ENCODE assay signal across 13 cellular contexts in the genomic region with DNA sequence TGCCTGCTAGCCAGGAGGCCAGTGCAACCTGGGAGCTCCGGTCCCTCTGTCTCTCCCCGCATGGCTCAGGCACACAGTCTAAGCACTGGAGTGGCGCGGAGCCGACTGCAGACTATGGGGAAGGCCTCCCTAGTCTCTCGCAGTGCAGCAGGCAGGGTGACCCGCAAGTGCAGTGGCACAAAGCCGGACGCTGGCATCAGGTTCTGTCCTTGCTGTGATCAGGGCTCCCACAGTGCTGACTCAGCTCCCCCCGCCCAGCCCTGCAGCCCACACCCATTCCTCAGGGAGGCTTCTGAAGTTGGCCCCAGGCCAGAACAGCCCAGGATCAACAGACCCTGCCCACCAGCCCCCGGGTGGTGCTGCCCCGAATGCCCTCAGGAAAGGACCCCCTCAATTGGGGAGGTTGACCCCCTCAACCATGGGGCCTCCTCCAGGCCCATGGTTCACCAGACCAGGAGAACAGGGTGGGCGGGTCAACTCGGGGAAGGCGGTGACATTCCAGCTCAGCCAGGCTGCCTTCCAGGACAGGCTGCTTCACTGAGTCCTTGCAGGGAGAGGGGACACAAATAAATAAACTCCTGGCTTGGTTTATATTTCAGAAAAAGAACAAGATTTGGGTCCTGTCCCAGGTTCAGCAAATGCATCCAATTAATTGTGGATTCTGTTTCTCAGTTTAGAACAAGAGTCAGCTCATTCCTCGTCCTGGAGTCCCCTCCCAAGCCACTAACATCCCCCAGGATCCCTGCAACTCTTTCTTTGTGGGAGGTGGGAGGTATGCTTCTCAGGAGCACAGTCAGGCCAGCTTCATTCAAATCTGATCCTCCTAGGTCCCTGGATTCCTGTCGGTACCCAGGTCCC. TPM values are rescaled to one million over a fixed set of nuclear protein-coding genes. Genes with fewer than 3 reads are reported as not detected.
DNase-seq lines count a peak whose midpoint lies in the region; ATAC-seq and FAIRE-seq lines count a peak whose summit lies in the region.
"Had no signal": no experiment of that assay in that cellular context is flagged by ENCODE, and none has a peak within 500 bp of the region (broad histone marks: within the 10 kb centered on the region; RNA-seq: fewer than 3 reads in every experiment).

No MANE protein-coding gene starts in this region.

- DNase-seq in NCI-H82 (lab: John Stamatoyannopoulos, UW) (peak; percentile 14), NCI-H82 treated with DMSO at 0.1 percent for 48 hours (lab: John Stamatoyannopoulos, UW; ENCODE audit: unreplicated experiment) (no peak), midbrain (lab: John Stamatoyannopoulos, UW) (peak; percentile 60), urothelium cell line (ENCODE audit: low spot score) (peak; percentile 81), activated T-cell treated with anti-CD3 and anti-CD28 coated beads for 4 hours (no peak)
- no peak for DNase-seq in activated T-cell treated with anti-CD3 and anti-CD28 coated beads, Interleukin-2, amount 50 U/mL, for 4 hours
- DNase-seq: activated effector memory CD4-positive, alpha-beta T cell treated with Interleukin-2 at 50 U/mL for 16 hours; NCI-H1092; stimulated activated CD4-positive, alpha-beta T cell treated with anti-CD3 and anti-CD28 coated beads, Interleukin-1b, Interleukin-23, amount 100 ng/mL, for 48 hours; T-helper 1 cell had no signal

- H3K36me3 Mint-ChIP-seq in activated T-cell treated with anti-CD3 and anti-CD28 coated beads, Interleukin-2, amount 50 U/mL, for 4 hours (ENCODE audit: insufficient read depth), result no peaks in the 10 kb centered on the region

- peak overlapping the region; percentile 21 to 44 for H3K27ac ChIP-seq in esophagus (ENCODE audit: low read depth in 2 of 2, low read length in 1 of 2)

- ATAC-seq in activated T-cell treated with anti-CD3 and anti-CD28 coated beads, Interleukin-2, amount 50 U/mL, for 4 hours, result no peak
- no peak for ATAC-seq in GM18520 (IDR thresholded peaks at IDR 0.05; ENCODE audit: unreplicated experiment)

- H3K4me3 ChIP-seq in esophagus (ENCODE audit: low read depth in 1 of 2, low read length in 2 of 2), result no peak overlapping the region

- H3K9me3 ChIP-seq in esophagus (ENCODE audit: control insufficient read depth in 2 of 2, insufficient read depth in 1 of 2, low read depth in 1 of 2, low read length in 1 of 2), result no peaks in the 10 kb centered on the region

- FAIRE-seq in urothelium cell line (lab: Jason Lieb, UNC), result peak; percentile 27
- FAIRE-seq: A204.1 had no signal

- no peaks in the 10 kb centered on the region for H3K4me1 Mint-ChIP-seq in activated T-cell treated with anti-CD3 and anti-CD28 coated beads, Interleukin-2, amount 50 U/mL, for 4 hours (ENCODE audit: low read depth)

- WGBS in esophagus, 2 donors, result 46 to 56% methylated on average over 17 of the region's 17 CpGs

- H3K9me3 Mint-ChIP-seq in activated T-cell treated with anti-CD3 and anti-CD28 coated beads, Interleukin-2, amount 50 U/mL, for 4 hours, result no peaks in the 10 kb centered on the region

- peaks cover 7% of the 10 kb centered on the region in 2 donors for H3K4me1 ChIP-seq in esophagus (ENCODE audit: control insufficient read depth in 2 of 2, insufficient read depth in 2 of 2, low read length in 1 of 2)

- H3K4me3 Mint-ChIP-seq in activated T-cell treated with anti-CD3 and anti-CD28 coated beads, Interleukin-2, amount 50 U/mL, for 4 hours, result no peak overlapping the region

- H3K27me3 ChIP-seq in esophagus (ENCODE audit: control insufficient read depth in 1 of 2, insufficient read depth in 2 of 2, low read length in 2 of 2), result no peaks in the 10 kb centered on the region

- H3K27me3 Mint-ChIP-seq in activated T-cell treated with anti-CD3 and anti-CD28 coated beads, Interleukin-2, amount 50 U/mL, for 4 hours (ENCODE audit: low read depth), result no peaks in the 10 kb centered on the region

- H3K36me3 ChIP-seq in esophagus (ENCODE audit: control insufficient read depth in 2 of 2, insufficient read depth in 2 of 2, low read length in 1 of 2), result no peaks in the 10 kb centered on the region

RNA-seq across cellular contexts. Expression of a gene that starts 12.2 kb away (rescaled TPM):
- 1 to 10 TPM; 4.6 to 7.9 TPM for polyA plus RNA-seq in esophagus
- 10 to 100 TPM; 30.3 to 34.6 (median 32.7) TPM for total RNA-seq in activated T-cell treated with anti-CD3 and anti-CD28 coated beads, Interleukin-2, amount 50 U/mL, for 4 hours

Comparison
In these comparisons a context has a peak if more than half of its experiments do, and no peak if none do; other contexts are left out.
1. DNase-seq: peak in NCI-H82 (single experiment), midbrain (single experiment) and urothelium cell line (single experiment); none in NCI-H82 treated with DMSO at 0.1 percent for 48 hours (single experiment), activated T-cell treated with anti-CD3 and anti-CD28 coated beads, Interleukin-2, amount 50 U/mL, for 4 hours (single experiment) and activated T-cell treated with anti-CD3 and anti-CD28 coated beads for 4 hours (single experiment).